In the genomic region with DNA sequence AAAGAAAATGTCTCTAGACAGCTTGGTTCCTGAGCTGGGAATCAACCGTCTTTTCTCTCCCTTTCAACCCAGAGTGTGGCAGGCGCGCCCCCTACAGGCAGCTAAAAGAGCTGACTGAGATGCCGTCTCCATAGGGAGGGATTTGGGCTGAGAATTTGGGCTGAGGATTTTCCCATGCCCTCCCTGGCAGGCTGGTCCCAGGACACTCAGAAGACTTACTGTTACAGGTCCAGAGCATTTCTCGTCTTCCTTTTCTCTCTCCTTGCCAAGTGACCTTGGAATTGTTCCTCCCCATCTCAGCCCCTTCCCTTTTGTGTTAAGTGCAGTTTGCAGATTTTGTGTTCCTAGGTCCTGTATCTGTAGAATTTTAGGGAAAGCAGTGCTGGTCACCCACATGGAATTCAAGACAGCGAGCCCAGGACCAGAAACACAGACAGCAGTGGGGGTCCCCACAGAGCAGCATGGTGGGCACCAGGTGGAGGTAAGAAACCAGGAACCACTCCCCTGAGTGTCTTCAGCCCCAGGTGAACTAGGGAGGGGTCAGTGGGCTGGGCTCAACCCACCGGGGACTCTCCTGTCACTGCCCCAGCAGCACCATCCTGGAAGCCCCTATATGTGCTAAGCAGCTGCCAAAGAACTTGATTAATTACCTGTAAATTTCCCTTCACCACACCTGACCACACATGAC, we compare ENCODE assay signal across 9 cellular contexts. TPM values are rescaled to one million over a fixed set of nuclear protein-coding genes. Genes with fewer than 3 reads are reported as not detected.
DNase-seq lines count a peak whose midpoint lies in the region; ATAC-seq and TF ChIP-seq lines count a peak whose summit lies in the region.
"Had no signal": no experiment of that assay in that cellular context is flagged by ENCODE, and none has a peak within 500 bp of the region (broad histone marks: within the 10 kb centered on the region; RNA-seq: fewer than 3 reads in every experiment).

No MANE protein-coding gene starts in this region.

- intact Hi-C loops in heart left ventricle (cut with DNase I) = loop anchor here in 1 of 10 donors (2.0 kb wide), 2 partner anchors 31 to 67 kb away; no protein-coding TSS in a partner anchor

- H3K36me3 ChIP-seq in CD4-positive, CD25-positive, alpha-beta regulatory T cell (ENCODE audit: control insufficient read depth, insufficient read depth, low read length) = no peaks in the 10 kb centered on the region
- H3K36me3 ChIP-seq in heart left ventricle = no peaks in the 10 kb centered on the region

- in situ Hi-C loops in SK-MEL-5 (cut with HindIII; ENCODE audit: low pct_unique_long_range_greater_than_20kb, low sequenced_read_pairs) = no loop called here

- 12 to 20% (median 19%) methylated on average over 7 of the region's 7 CpGs for WGBS in heart left ventricle, 4 donors

- no peak overlapping the region for H3K27ac Mint-ChIP-seq in CD4-positive, CD25-positive, alpha-beta regulatory T cell

- DNase-seq in CD4-positive, CD25-positive, alpha-beta regulatory T cell = peak; percentile 62 to 71 (median 65)
- DNase-seq in HL-60 (ENCODE audit: low read depth in 1 of 2, low spot score in 1 of 2) (peak in 1 of 2 experiments; percentile 51), SK-MEL-5 (ENCODE audit: low read depth, low spot score) (peak; percentile 86), activated gamma-delta T cell treated with Interleukin-2 at 50 U/mL for 16 hours (peak; percentile 77), heart left ventricle (peak in 4 of 5 donors; percentile 50 to 78 (median 57)), skeletal muscle cell (ENCODE audit: low read depth) (peak; percentile 11)

- H3K9me3 Mint-ChIP-seq in CD4-positive, CD25-positive, alpha-beta regulatory T cell = peaks cover 0 to 11% (median 0%) of the 10 kb centered on the region in 7 donors

- H3K9me3 ChIP-seq in CD4-positive, CD25-positive, alpha-beta regulatory T cell (ENCODE audit: control insufficient read depth in 2 of 2, low read length in 2 of 2) = peaks cover 7 to 10% of the 10 kb centered on the region in 2 experiments
- H3K9me3 ChIP-seq in heart left ventricle = peaks cover 0 to 15% (median 9%) of the 10 kb centered on the region in 12 donors

- no peaks in the 10 kb centered on the region for H3K27me3 ChIP-seq in CD4-positive, CD25-positive, alpha-beta regulatory T cell (ENCODE audit: control insufficient read depth, insufficient read depth, low read length)
- no peaks in the 10 kb centered on the region for H3K27me3 ChIP-seq in HL-60 (ENCODE audit: insufficient read depth, poor library complexity, severe bottlenecking)
- peaks cover 0 to 6% (median 0%) of the 10 kb centered on the region in 9 donors for H3K27me3 ChIP-seq in heart left ventricle

- no peak overlapping the region for H3K4me3 Mint-ChIP-seq in CD4-positive, CD25-positive, alpha-beta regulatory T cell

- ATAC-seq in CD4-positive, CD25-positive, alpha-beta regulatory T cell (ENCODE audit: low read depth in 2 of 2) = peak in 1 of 2 donors; percentile 37
- ATAC-seq in heart left ventricle (peak in 2 of 4 donors; percentile 52 to 59), HG03025 (IDR thresholded peaks at IDR 0.05; ENCODE audit: low FRiP score, unreplicated experiment) (no peak), GM21447 (IDR thresholded peaks at IDR 0.05; ENCODE audit: unreplicated experiment) (no peak)

- H3K4me1 ChIP-seq in CD4-positive, CD25-positive, alpha-beta regulatory T cell (ENCODE audit: control insufficient read depth, insufficient read depth, low read length, poor library complexity, severe bottlenecking) = no peaks in the 10 kb centered on the region
- H3K4me1 ChIP-seq in heart left ventricle = no peaks in the 10 kb centered on the region

- no peak overlapping the region for H3K4me3 ChIP-seq in CD4-positive, CD25-positive, alpha-beta regulatory T cell (ENCODE audit: low read depth, low read length)
- no peak overlapping the region for H3K4me3 ChIP-seq in HL-60 (replicated peaks; ENCODE audit: insufficient read depth, low read length)
- H3K4me3 ChIP-seq in heart left ventricle = no peak overlapping the region
- H3K4me3 ChIP-seq in skeletal muscle cell (ENCODE audit: low read depth, low read length) = no peak overlapping the region

- TF ChIP-seq POLR2A in heart left ventricle (IDR thresholded peaks at IDR 0.05) = no peak

- no peak overlapping the region for H3K27ac ChIP-seq in CD4-positive, CD25-positive, alpha-beta regulatory T cell (ENCODE audit: insufficient read depth, low read length, poor library complexity, severe bottlenecking)
- H3K27ac ChIP-seq in HL-60 (replicated peaks) = no peak overlapping the region
- no peak overlapping the region for H3K27ac ChIP-seq in heart left ventricle

- peaks cover 4% of the 10 kb centered on the region for H3K36me3 Mint-ChIP-seq in CD4-positive, CD25-positive, alpha-beta regulatory T cell

- H3K4me1 Mint-ChIP-seq in CD4-positive, CD25-positive, alpha-beta regulatory T cell = peaks cover 0 to 2% (median 0%) of the 10 kb centered on the region in 4 donors

- peaks cover 8% of the 10 kb centered on the region for H3K27me3 Mint-ChIP-seq in CD4-positive, CD25-positive, alpha-beta regulatory T cell

- TF ChIP-seq CTCF in HL-60 (IDR thresholded peaks at IDR 0.05; ENCODE audit: insufficient read depth, low read length) (peak; percentile 49), heart left ventricle (IDR thresholded peaks at IDR 0.05) (peak; percentile 45 to 84 (median 67))

RNA-seq across cellular contexts. Expression of a gene that starts 9.9 kb away (rescaled TPM):
- 0.39 TPM for total RNA-seq in CD4-positive, CD25-positive, alpha-beta regulatory T cell
- polyA plus RNA-seq in CD4-positive, CD25-positive, alpha-beta regulatory T cell = 1 to 10 TPM in 1 of 4 donors, under 1 TPM in 1, not detected in 2; 0.27 to 1.4 TPM
- total RNA-seq in SK-MEL-5 (2014; rRNA removed; shearing (Covaris generic)) = not detected in 2 replicates
- polyA plus RNA-seq in SK-MEL-5 (2015; cell fraction: cytosol; rRNA removed) = not detected in 2 replicates
- not detected in 2 replicates for polyA plus RNA-seq in SK-MEL-5 (2015; cell fraction: nucleus; rRNA removed)
- 1 to 10 TPM in 2 of 9 donors, under 1 TPM in 3, not detected in 4; 0.56 to 2.6 (median 0.85) TPM for total RNA-seq in heart left ventricle
- polyA plus RNA-seq in heart left ventricle = under 1 TPM; 0.23 to 0.26 TPM
- total RNA-seq: HT1080 had no signal
